Comparison of ENCODE assay signal across 9 cellular contexts in genomic region chr6:168133186-168133585, GRCh38. TPM values are rescaled to one million over a fixed set of nuclear protein-coding genes. Genes with fewer than 3 reads are reported as not detected.
DNase-seq lines count a peak whose midpoint lies in the region; ATAC-seq and TF ChIP-seq lines count a peak whose summit lies in the region.
"Had no signal": no experiment of that assay in that cellular context is flagged by ENCODE, and none has a peak within 500 bp of the region (broad histone marks: within the 10 kb centered on the region; RNA-seq: fewer than 3 reads in every experiment).

No MANE protein-coding gene starts in this region.

- H3K9ac ChIP-seq in parathyroid adenoma, result no peak overlapping the region

- H3K9me3 ChIP-seq in WERI-Rb-1 (ENCODE audit: severe bottlenecking), result no peaks in the 10 kb centered on the region
- no peaks in the 10 kb centered on the region for H3K9me3 ChIP-seq in right atrium auricular region
- no peaks in the 10 kb centered on the region for H3K9me3 ChIP-seq in parathyroid adenoma (ENCODE audit: control insufficient read depth, low read length)

- H3K36me3 ChIP-seq in WERI-Rb-1, result no peaks in the 10 kb centered on the region
- H3K36me3 ChIP-seq in right atrium auricular region, result no peaks in the 10 kb centered on the region
- no peaks in the 10 kb centered on the region for H3K36me3 ChIP-seq in parathyroid adenoma (ENCODE audit: control insufficient read depth, insufficient read depth, low read length)

- peaks cover 0 to 15% of the 10 kb centered on the region in 2 donors for H3K4me1 ChIP-seq in right atrium auricular region
- no peaks in the 10 kb centered on the region for H3K4me1 ChIP-seq in parathyroid adenoma

- no peaks in the 10 kb centered on the region for H3K79me2 ChIP-seq in parathyroid adenoma

- peak overlapping the region; percentile 50 for H2AFZ ChIP-seq in parathyroid adenoma

- TF ChIP-seq POLR2A in erythroblast (IDR thresholded peaks at IDR 0.05; ENCODE audit: low read length), result no peak

- peak overlapping the region; percentile 88 for H3K27ac ChIP-seq in WERI-Rb-1
- peak overlapping the region in 1 of 2 donors; percentile 48 for H3K27ac ChIP-seq in right atrium auricular region
- no peak overlapping the region for H3K27ac ChIP-seq in parathyroid adenoma

- TF ChIP-seq CTCF in WERI-Rb-1 (IDR thresholded peaks at IDR 0.05; ENCODE audit: low read depth, low read length) (peak; percentile 21; the same call in 1 of the 2 replicates), right atrium auricular region (IDR thresholded peaks at IDR 0.05) (no peak), parathyroid adenoma (IDR thresholded peaks at IDR 0.05) (no peak)

- H3K27me3 ChIP-seq in WERI-Rb-1 (ENCODE audit: insufficient read depth, low read depth, severe bottlenecking), result no peaks in the 10 kb centered on the region
- H3K27me3 ChIP-seq in right atrium auricular region, result no peaks in the 10 kb centered on the region
- H3K27me3 ChIP-seq in parathyroid adenoma (ENCODE audit: control insufficient read depth, insufficient read depth, low read length), result no peaks in the 10 kb centered on the region

- DNase-seq in AG20443 (ENCODE audit: low spot score) (peak; percentile 85), WERI-Rb-1 (peak; percentile 87), right atrium auricular region (ENCODE audit: low spot score) (peak; percentile 66), MV-4-11 (lab: John Stamatoyannopoulos, UW) (no peak), erythroblast (lab: John Stamatoyannopoulos, UW) (no peak)
- DNase-seq: NCI-H1694 had no signal

- peak overlapping the region; percentile 30 for H3K4me3 ChIP-seq in WERI-Rb-1 (ENCODE audit: low read depth, low read length)
- H3K4me3 ChIP-seq in right atrium auricular region, result peak overlapping the region; percentile 21 to 40
- H3K4me3 ChIP-seq in parathyroid adenoma (ENCODE audit: low read depth, low read length), result no peak overlapping the region

- no peak for ATAC-seq in HG02852 (IDR thresholded peaks at IDR 0.05; ENCODE audit: unreplicated experiment)
- ATAC-seq in HG03135 (IDR thresholded peaks at IDR 0.05; ENCODE audit: unreplicated experiment), result no peak

- H3K4me2 ChIP-seq in parathyroid adenoma (ENCODE audit: low read length), result peak overlapping the region; percentile 26

RNA-seq across cellular contexts. Expression of gene FRMD1, which starts 54.2 kb away (rescaled TPM):
- under 1 TPM in 1 of 2 donors, not detected in 1; 0.08 TPM for total RNA-seq in right atrium auricular region

Comparison
In these comparisons a context has a peak if more than half of its experiments do, and no peak if none do; other contexts are left out.
1. DNase-seq: peak in AG20443 (single experiment), WERI-Rb-1 (single experiment) and right atrium auricular region (single experiment); none in MV-4-11 (single experiment) and erythroblast (0 of 2).